Comparison of ENCODE assay signal across 14 cellular contexts in the genomic region with DNA sequence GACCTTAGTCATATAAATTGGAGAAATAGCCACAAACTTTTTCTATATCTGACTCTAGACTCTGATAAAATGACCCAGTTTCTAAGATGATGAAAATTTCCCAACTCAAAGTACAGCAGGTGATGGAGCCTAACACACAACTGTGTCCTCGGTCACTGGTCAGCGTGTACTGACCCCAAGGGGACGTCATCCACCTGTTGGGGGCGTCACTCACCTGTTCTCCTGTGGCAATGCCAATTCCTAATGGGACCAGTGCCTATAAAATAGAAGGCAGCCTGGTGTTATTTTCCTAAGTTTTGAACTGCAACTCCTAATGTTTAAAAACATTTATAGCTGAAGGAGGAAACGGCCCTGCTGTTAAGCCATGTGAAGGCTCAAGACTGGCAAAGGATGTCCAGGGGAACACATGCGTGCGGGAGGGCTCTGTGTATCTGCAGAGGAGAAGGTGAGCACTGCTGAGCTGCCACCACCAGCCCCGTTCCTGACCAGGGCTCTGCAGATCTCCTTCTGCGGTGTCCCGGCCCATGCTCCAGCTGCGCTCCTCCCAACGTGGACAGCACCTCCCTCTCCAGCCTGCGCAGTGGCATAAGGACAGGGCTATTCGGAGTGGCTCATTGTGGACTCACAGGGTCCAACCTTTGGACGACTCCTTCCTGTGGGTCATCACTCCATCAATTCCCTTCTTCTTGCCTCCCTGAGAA.
"Had no signal": no experiment of that assay in that cellular context is flagged by ENCODE, and none has a peak within 500 bp of the region (broad histone marks: within the 10 kb centered on the region; RNA-seq: fewer than 3 reads in every experiment).

No MANE protein-coding gene starts in this region.

- H3K27me3 ChIP-seq: heart left ventricle, left lung, ovary, thyroid gland, vagina had no signal

- H3K9me3 ChIP-seq: heart left ventricle, left lung, ovary, thyroid gland, vagina had no signal

- H3K27ac ChIP-seq: heart left ventricle, left lung, ovary, thyroid gland, vagina had no signal

- ATAC-seq: activated CD8-positive, alpha-beta memory T cell treated with anti-CD3 and anti-CD28 coated beads, Interleukin-2, amount 10 ng/mL, durations not matched to agents 7 days and 5 days; activated T-cell treated with anti-CD3 and anti-CD28 coated beads, Interleukin-2, amount 50 U/mL, for 4 hours; left lung; stimulated activated naive CD8-positive, alpha-beta T cell treated with anti-CD3 and anti-CD28 coated beads, Interleukin-15, amount 100 ng/mL, for 72 hours had no signal

- H3K36me3 ChIP-seq: ovary had no signal

- DNase-seq: activated CD4-positive, alpha-beta T cell treated with anti-CD3 and anti-CD28 coated beads for 48 hours; activated CD8-positive, alpha-beta memory T cell treated with anti-CD3 and anti-CD28 coated beads, Interleukin-2, amount 10 ng/mL, durations not matched to agents 7 days and 5 days; activated naive CD4-positive, alpha-beta T cell; activated T-cell treated with anti-CD3 and anti-CD28 coated beads, Interleukin-2, amount 50 U/mL, for 4 hours; aorta; foreskin melanocyte; heart left ventricle; left lung; nephron progenitor cell; ovary; stimulated activated CD4-positive, alpha-beta T cell treated with anti-CD3 and anti-CD28 coated beads, Interleukin-4, amount 100 ng/mL, for 24 hours; stimulated activated naive CD8-positive, alpha-beta T cell treated with anti-CD3 and anti-CD28 coated beads, Interleukin-15, amount 100 ng/mL, for 72 hours; thyroid gland had no signal

- H3K4me3 ChIP-seq: heart left ventricle, left lung, ovary, thyroid gland, vagina had no signal
